ENCODE assay signal across 8 cellular contexts in the genomic region with DNA sequence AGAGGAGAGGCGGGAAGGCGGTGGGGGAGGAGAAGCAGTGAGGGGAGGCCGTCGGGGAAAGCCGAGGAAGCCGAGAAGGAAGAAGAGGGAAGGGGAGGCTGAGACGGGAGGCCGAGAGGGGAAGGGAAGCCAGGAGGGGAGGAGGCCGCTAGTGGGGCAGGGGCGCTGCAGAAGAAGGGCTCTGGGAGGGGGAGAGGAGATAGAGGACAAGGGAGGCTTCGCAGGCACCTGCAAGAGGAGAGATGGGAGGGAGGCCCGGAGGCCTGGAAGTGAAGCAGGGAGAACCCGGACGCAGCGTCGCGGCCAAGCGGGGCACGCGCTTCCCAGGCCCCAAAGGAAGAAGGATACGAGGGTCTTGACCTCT. TPM values are rescaled to one million over a fixed set of nuclear protein-coding genes. Genes with fewer than 3 reads are reported as not detected.
A peak's percentile ranks its signal among the peaks of the same experiment; 100 is the strongest.
DNase-seq lines count a peak whose midpoint lies in the region; ATAC-seq and TF ChIP-seq lines count a peak whose summit lies in the region.

No MANE protein-coding gene starts in this region.

- H3K36me3 Mint-ChIP-seq in CD8-positive, alpha-beta memory T cell, result peaks cover 0 to 7% (median 0%) of the 10 kb centered on the region in 3 donors
- H3K36me3 Mint-ChIP-seq in neural crest cell (ENCODE audit: low read depth), result no peaks in the 10 kb centered on the region

- no peaks in the 10 kb centered on the region for H3K36me3 ChIP-seq in CD8-positive, alpha-beta memory T cell (ENCODE audit: insufficient read depth, low read length)
- H3K36me3 ChIP-seq in RWPE2 (ENCODE audit: low read depth), result peaks cover 7% of the 10 kb centered on the region

- POLR2A ChIA-PET in CD8-positive, alpha-beta memory T cell (lab: Charles Lee), result interaction anchor here (0.9 to 1.7 kb wide), 3 partner anchors 26 to 41 kb away, joined by 3 to 8 read pairs (median 3); a partner anchor contains a TSS

- no peaks in the 10 kb centered on the region for H3K9me3 ChIP-seq in CD8-positive, alpha-beta memory T cell (ENCODE audit: low read length)
- H3K9me3 ChIP-seq in RWPE2 (ENCODE audit: severe bottlenecking), result no peaks in the 10 kb centered on the region

- H3K4me1 Mint-ChIP-seq in CD8-positive, alpha-beta memory T cell, result peaks cover 28 to 35% (median 33%) of the 10 kb centered on the region in 3 donors
- H3K4me1 Mint-ChIP-seq in neural crest cell, result peaks cover 32% of the 10 kb centered on the region

- H3K27ac ChIP-seq in CD8-positive, alpha-beta memory T cell (ENCODE audit: low read depth, low read length), result peak overlapping the region; percentile 75
- H3K27ac ChIP-seq in RWPE2 (ENCODE audit: poor library complexity, severe bottlenecking), result peak overlapping the region; percentile 78
- peak overlapping the region; percentile 84 for H3K27ac ChIP-seq in epithelial cell of prostate

- H3K4me3 Mint-ChIP-seq in CD8-positive, alpha-beta memory T cell, result peak overlapping the region; percentile 78 to 93 (median 85)
- peak overlapping the region; percentile 90 for H3K4me3 Mint-ChIP-seq in neural crest cell

- peak overlapping the region; percentile 53 for H3K4me3 ChIP-seq in CD8-positive, alpha-beta memory T cell (ENCODE audit: low read length)
- H3K4me3 ChIP-seq in RWPE2 (ENCODE audit: severe bottlenecking), result peak overlapping the region; percentile 48

- ATAC-seq in GM21786 (IDR thresholded peaks at IDR 0.05; ENCODE audit: unreplicated experiment) (peak; percentile 1), RWPE2 (ENCODE audit: low read depth) (no peak), HG03378 (IDR thresholded peaks at IDR 0.05; ENCODE audit: unreplicated experiment) (no peak)

- no peak for DNase-seq in CD8-positive, alpha-beta memory T cell
- DNase-seq in RWPE2 (ENCODE audit: low spot score), result no peak
- DNase-seq in epithelial cell of prostate (ENCODE audit: low read depth, low spot score), result no peak
- no peak for DNase-seq in neural crest cell (ENCODE audit: low read depth, low spot score)
- DNase-seq in pons (ENCODE audit: low spot score), result no peak
- DNase-seq in activated effector memory CD4-positive, alpha-beta T cell treated with Interleukin-2 at 50 U/mL for 16 hours, result no peak

- CTCF ChIA-PET in CD8-positive, alpha-beta memory T cell (lab: Charles Lee), result interaction anchor here (4.1 kb wide), 1 partner anchor 16 kb away, joined by 28 read pairs; no protein-coding TSS in a partner anchor

- H3K4me1 ChIP-seq in CD8-positive, alpha-beta memory T cell (ENCODE audit: insufficient read depth, low read length), result peaks cover 27% of the 10 kb centered on the region
- peaks cover 10% of the 10 kb centered on the region for H3K4me1 ChIP-seq in RWPE2 (ENCODE audit: insufficient read depth, poor library complexity, severe bottlenecking)

- H3K27me3 Mint-ChIP-seq in CD8-positive, alpha-beta memory T cell, result peaks cover 13 to 16% of the 10 kb centered on the region in 2 donors
- H3K27me3 Mint-ChIP-seq in neural crest cell (ENCODE audit: low read depth), result peaks cover 27% of the 10 kb centered on the region

- peaks cover 5% of the 10 kb centered on the region for H3K27me3 ChIP-seq in CD8-positive, alpha-beta memory T cell (ENCODE audit: insufficient read depth, low read length, poor library complexity, severe bottlenecking)
- no peaks in the 10 kb centered on the region for H3K27me3 ChIP-seq in RWPE2 (ENCODE audit: insufficient read depth, poor library complexity, severe bottlenecking)

- H3K27ac Mint-ChIP-seq in CD8-positive, alpha-beta memory T cell, result peak overlapping the region in 4 of 8 donors; percentile 50 to 94 (median 64)
- no peak overlapping the region for H3K27ac Mint-ChIP-seq in neural crest cell (ENCODE audit: unreplicated experiment)

- H3K9me3 Mint-ChIP-seq in CD8-positive, alpha-beta memory T cell, result no peaks in the 10 kb centered on the region
- H3K9me3 Mint-ChIP-seq in neural crest cell, result no peaks in the 10 kb centered on the region

- no peak for TF ChIP-seq CTCF in RWPE2 (IDR thresholded peaks at IDR 0.05; ENCODE audit: poor library complexity, severe bottlenecking)
- no peak for TF ChIP-seq CTCF in neural crest cell (conservative IDR thresholded peaks at IDR 0.05)

RNA-seq across cellular contexts. Expression of a gene that starts 2.3 kb away (rescaled TPM):
- 10 to 100 TPM; 45.7 to 45.8 TPM for total RNA-seq in CD8-positive, alpha-beta memory T cell
- polyA plus RNA-seq in CD8-positive, alpha-beta memory T cell, result 2.2 TPM
- total RNA-seq in neural crest cell, result 16.4 and 18.9 TPM in 2 replicates

RNA-seq across cellular contexts. Expression of a gene that starts 41.6 kb away (rescaled TPM):
- total RNA-seq in CD8-positive, alpha-beta memory T cell, result 100 to 1,000 TPM; 213 to 223 TPM
- 24.3 TPM for polyA plus RNA-seq in CD8-positive, alpha-beta memory T cell
- 376 and 397 TPM in 2 replicates for total RNA-seq in neural crest cell
